ENCODE assay signal across 9 cellular contexts in the genomic region with DNA sequence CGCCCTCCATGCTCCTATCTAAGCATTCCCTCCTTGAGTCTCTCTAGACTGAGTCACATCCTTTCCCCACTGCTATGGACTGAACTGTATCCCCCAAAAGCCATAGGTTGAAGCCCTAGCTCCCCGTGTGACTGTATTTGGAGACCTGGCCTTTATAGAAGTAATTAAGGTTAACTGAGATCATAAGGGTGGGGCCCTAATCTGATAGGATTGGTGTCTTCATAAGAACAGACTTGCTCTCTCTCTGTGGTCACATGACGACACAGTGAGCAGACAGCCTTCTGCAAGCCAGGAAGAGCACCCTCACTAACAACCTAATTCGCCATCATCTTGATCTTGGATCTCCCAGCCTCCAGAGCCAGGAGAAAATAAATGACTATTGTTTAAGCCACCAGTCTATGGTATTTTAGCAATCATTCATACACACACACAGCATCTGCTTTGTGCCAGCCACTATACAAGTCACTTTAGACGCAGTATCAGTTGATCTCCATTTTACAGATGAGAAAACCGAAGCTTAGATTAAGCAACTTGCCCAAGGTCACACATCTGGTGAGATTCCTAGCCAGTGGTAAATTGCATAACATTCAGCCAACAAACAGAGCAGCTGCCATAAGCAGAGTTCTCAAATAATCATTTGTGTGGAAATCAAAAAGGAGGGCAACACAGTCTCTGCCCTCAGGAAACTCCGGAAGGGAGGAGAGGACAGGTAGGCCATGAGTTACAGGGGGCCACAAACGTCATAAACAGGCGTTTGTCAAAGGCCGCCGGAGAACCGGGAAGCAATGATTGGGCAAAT.
A peak's percentile ranks its signal among the peaks of the same experiment; 100 is the strongest.
DNase-seq lines count a peak whose midpoint lies in the region; ATAC-seq and TF ChIP-seq lines count a peak whose summit lies in the region.
"Had no signal": no experiment of that assay in that cellular context is flagged by ENCODE, and none has a peak within 500 bp of the region (broad histone marks: within the 10 kb centered on the region; RNA-seq: fewer than 3 reads in every experiment).

No MANE protein-coding gene starts in this region.

- no peak overlapping the region for H3K4me3 ChIP-seq in HL-60 (replicated peaks; ENCODE audit: insufficient read depth, low read length)

- peak; percentile 31 for DNase-seq in AG08395 (ENCODE audit: low spot score)
- peak; percentile 70 to 91 for DNase-seq in HL-60 (ENCODE audit: low read depth in 1 of 2, low spot score in 1 of 2)
- DNase-seq in activated CD8-positive, alpha-beta T cell treated with anti-CD3 and anti-CD28 coated beads, Interleukin-2, amount 10 ng/mL, durations not matched to agents 7 days and 5 days = no peak
- DNase-seq in left colon = no peak
- no peak for DNase-seq in GDM1 (lab: John Stamatoyannopoulos, UW)
- no peak for DNase-seq in NCI-H2081 (lab: John Stamatoyannopoulos, UW)
- no peak for DNase-seq in kidney glomerular epithelial cell (lab: John Stamatoyannopoulos, UW)
- no peak for DNase-seq in cerebellum (ENCODE audit: low spot score)
- DNase-seq: NCI-H187 had no signal

- peaks cover 71% of the 10 kb centered on the region for H3K27me3 Mint-ChIP-seq in activated CD8-positive, alpha-beta T cell treated with anti-CD3 and anti-CD28 coated beads, Interleukin-2, amount 10 ng/mL, durations not matched to agents 7 days and 5 days (ENCODE audit: low read depth)

- intact Hi-C loops in left colon (cut with DNase I, micrococcal nuclease) = no loop called here

- H3K27me3 ChIP-seq in HL-60 (ENCODE audit: insufficient read depth, poor library complexity, severe bottlenecking) = no peaks in the 10 kb centered on the region

- H3K4me3 Mint-ChIP-seq in activated CD8-positive, alpha-beta T cell treated with anti-CD3 and anti-CD28 coated beads, Interleukin-2, amount 10 ng/mL, durations not matched to agents 7 days and 5 days = peak overlapping the region; percentile 39

- CTCF ChIA-PET in activated CD8-positive, alpha-beta T cell treated with anti-CD3 and anti-CD28 coated beads, Interleukin-2, amount 10 ng/mL, durations not matched to agents 7 days and 5 days (lab: Charles Lee) = no interaction called here

- H3K27ac Mint-ChIP-seq in activated CD8-positive, alpha-beta T cell treated with anti-CD3 and anti-CD28 coated beads, Interleukin-2, amount 10 ng/mL, durations not matched to agents 7 days and 5 days = no peak overlapping the region

- POLR2A ChIA-PET in activated CD8-positive, alpha-beta T cell treated with anti-CD3 and anti-CD28 coated beads, Interleukin-2, amount 10 ng/mL, durations not matched to agents 7 days and 5 days (lab: Charles Lee) = no interaction called here

- peaks cover 6% of the 10 kb centered on the region for H3K36me3 Mint-ChIP-seq in activated CD8-positive, alpha-beta T cell treated with anti-CD3 and anti-CD28 coated beads, Interleukin-2, amount 10 ng/mL, durations not matched to agents 7 days and 5 days (ENCODE audit: low read depth)

- TF ChIP-seq CTCF in HL-60 (IDR thresholded peaks at IDR 0.05; ENCODE audit: insufficient read depth, low read length) = no peak

- H3K4me1 Mint-ChIP-seq in activated CD8-positive, alpha-beta T cell treated with anti-CD3 and anti-CD28 coated beads, Interleukin-2, amount 10 ng/mL, durations not matched to agents 7 days and 5 days (ENCODE audit: low read depth) = peaks cover 7% of the 10 kb centered on the region

- peak overlapping the region; percentile 69 for H3K27ac ChIP-seq in HL-60 (replicated peaks)

- peaks cover 9% of the 10 kb centered on the region for H3K9me3 Mint-ChIP-seq in activated CD8-positive, alpha-beta T cell treated with anti-CD3 and anti-CD28 coated beads, Interleukin-2, amount 10 ng/mL, durations not matched to agents 7 days and 5 days (ENCODE audit: insufficient read depth)

- ATAC-seq in activated CD8-positive, alpha-beta T cell treated with anti-CD3 and anti-CD28 coated beads, Interleukin-2, amount 10 ng/mL, durations not matched to agents 7 days and 5 days = no peak
- ATAC-seq in left colon = peak; percentile 23

Comparison
In these comparisons a context has a peak if more than half of its experiments do, and no peak if none do; other contexts are left out.
1. DNase-seq: peak in AG08395 (single experiment) and HL-60 (2 of 2); none in activated CD8-positive, alpha-beta T cell treated with anti-CD3 and anti-CD28 coated beads, Interleukin-2, amount 10 ng/mL, durations not matched to agents 7 days and 5 days (single experiment), left colon (0 of 2), GDM1 (single experiment), NCI-H2081 (0 of 2), kidney glomerular epithelial cell (single experiment) and cerebellum (single experiment).